Comparison of ENCODE assay signal across 20 cellular contexts in the genomic region with DNA sequence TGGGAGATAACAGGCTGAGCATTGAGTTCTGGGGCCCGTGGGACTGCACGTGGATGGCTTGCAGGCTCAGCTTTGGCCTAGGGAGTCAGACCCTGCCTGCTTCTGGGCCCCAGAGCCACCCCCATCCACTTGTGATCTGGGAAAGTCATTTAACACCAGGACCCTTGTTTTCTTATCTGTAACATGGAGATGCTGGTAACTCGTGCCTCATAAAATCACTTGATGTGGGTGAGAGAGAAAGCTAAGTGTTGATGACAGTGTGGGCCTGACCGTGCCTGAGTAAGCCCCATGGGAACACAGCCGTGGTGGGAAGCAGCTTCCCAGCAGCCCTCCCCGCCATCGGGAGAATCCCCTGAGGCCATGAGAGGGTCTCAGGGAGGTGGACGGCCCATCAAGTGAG.
A peak's percentile ranks its signal among the peaks of the same experiment; 100 is the strongest.
DNase-seq lines count a peak whose midpoint lies in the region; ATAC-seq and TF ChIP-seq lines count a peak whose summit lies in the region.
"Had no signal": no experiment of that assay in that cellular context is flagged by ENCODE, and none has a peak within 500 bp of the region (broad histone marks: within the 10 kb centered on the region; RNA-seq: fewer than 3 reads in every experiment).

No MANE protein-coding gene starts in this region.

- H3K4me1 ChIP-seq in right atrium auricular region (peaks cover 0 to 13% of the 10 kb centered on the region in 2 donors), Peyer's patch (no peaks in the 10 kb centered on the region)
- H3K4me1 ChIP-seq: Caco-2, HAP-1, SJCRH30 had no signal

- H3K36me3 ChIP-seq in right atrium auricular region: no peaks in the 10 kb centered on the region
- H3K36me3 ChIP-seq in Peyer's patch: no peaks in the 10 kb centered on the region
- H3K36me3 ChIP-seq: HAP-1, SJCRH30 had no signal

- intact Hi-C loops in Right ventricle myocardium inferior (cut with DNase I) (no loop called here), cardiac septum (cut with DNase I) (loop anchor here (10.0 kb wide), 1 partner anchor 130 kb away; no protein-coding TSS in a partner anchor), posterior vena cava (cut with DNase I) (no loop called here)

- in situ Hi-C loops in SK-MEL-5 (cut with HindIII; ENCODE audit: low pct_unique_long_range_greater_than_20kb, low sequenced_read_pairs): no loop called here

- H3K27ac ChIP-seq in right atrium auricular region (peak overlapping the region; percentile 71 to 74), Peyer's patch (no peak overlapping the region)
- H3K27ac ChIP-seq: SJCRH30 had no signal

- ATAC-seq in Right ventricle myocardium inferior (peak; percentile 88), GM21360 (IDR thresholded peaks at IDR 0.05; ENCODE audit: unreplicated experiment) (no peak)

- H3K9me3 ChIP-seq in right atrium auricular region: no peaks in the 10 kb centered on the region
- H3K9me3 ChIP-seq in Peyer's patch: no peaks in the 10 kb centered on the region
- H3K9me3 ChIP-seq: Caco-2, HAP-1, SJCRH30 had no signal

- TF ChIP-seq CTCF in right atrium auricular region (IDR thresholded peaks at IDR 0.05): no peak
- TF ChIP-seq CTCF in Peyer's patch (IDR thresholded peaks at IDR 0.05): no peak

- DNase-seq in Right ventricle myocardium inferior (ENCODE audit: missing footprints) (no peak), cardiac septum (ENCODE audit: low spot score) (no peak), SK-MEL-5 (ENCODE audit: low read depth, low spot score) (peak; percentile 34), right atrium auricular region (ENCODE audit: low spot score) (no peak), posterior vena cava (ENCODE audit: low spot score) (no peak), Peyer's patch (no peak), RKO (ENCODE audit: low spot score) (no peak)
- DNase-seq: AML-193; Caco-2; CD4-positive, CD25-positive, alpha-beta regulatory T cell; DMS53; NCI-H1417; NCI-H1930; NCI-H510A treated with DMSO at 0.1 percent for 48 hours; NK-92 treated with Interleukin-12 subunit alpha and Interleukin-12 subunit beta, amount 100 ng/mL, for 24 hours; RPMI8226; SJCRH30; SW 1271 had no signal

- H3K4me3 ChIP-seq in right atrium auricular region (peak overlapping the region; percentile 27 to 40), Peyer's patch (no peak overlapping the region)
- H3K4me3 ChIP-seq: HAP-1, SJCRH30 had no signal

- no peak for TF ChIP-seq POLR2A in Peyer's patch (IDR thresholded peaks at IDR 0.05)

- H3K27me3 ChIP-seq in right atrium auricular region (no peaks in the 10 kb centered on the region), Peyer's patch (no peaks in the 10 kb centered on the region)

Comparison
In these comparisons a context has a peak if more than half of its experiments do, and no peak if none do; other contexts are left out.
1. H3K27ac ChIP-seq: peak in right atrium auricular region (2 of 2); none in Peyer's patch (0 of 4).
2. H3K4me3 ChIP-seq: peak in right atrium auricular region (2 of 2); none in Peyer's patch (0 of 4).